28 cellular contexts compared by ENCODE assay signal in the genomic region with DNA sequence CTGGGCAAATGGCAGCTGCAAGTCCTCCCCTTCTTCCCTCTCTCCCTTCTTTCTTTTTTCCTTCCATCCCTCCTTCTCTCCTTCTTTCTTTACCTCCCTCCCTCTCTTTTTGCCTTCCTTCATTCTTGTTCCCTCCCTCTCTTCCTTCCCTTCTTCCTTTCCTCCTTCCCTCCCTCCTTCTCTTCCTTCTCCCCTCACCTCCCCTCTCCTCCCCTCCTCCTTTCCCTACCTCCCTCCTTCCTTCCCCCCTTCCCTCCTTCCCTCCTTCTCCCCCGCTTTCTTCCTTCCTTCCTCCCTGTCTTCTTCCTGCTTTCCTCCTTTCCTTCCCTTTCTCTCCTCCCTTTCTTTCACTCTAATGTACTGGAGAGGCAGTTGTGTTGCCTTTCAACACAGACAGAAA.
"Had no signal": no experiment of that assay in that cellular context is flagged by ENCODE, and none has a peak within 500 bp of the region (broad histone marks: within the 10 kb centered on the region; RNA-seq: fewer than 3 reads in every experiment).

No MANE protein-coding gene starts in this region.

- ATAC-seq: effector memory CD8-positive, alpha-beta T cell; esophagus mucosa; foreskin keratinocyte; gastrocnemius medialis; gastroesophageal sphincter; heart left ventricle; heart right ventricle had no signal

- H3K36me3 ChIP-seq: colonic mucosa, esophagus muscularis mucosa, esophagus squamous epithelium, gastrocnemius medialis, gastroesophageal sphincter, heart left ventricle, heart right ventricle had no signal

- H3K9me3 ChIP-seq: colonic mucosa, gastrocnemius medialis had no signal

- H3K4me1 ChIP-seq: colonic mucosa, esophagus muscularis mucosa, esophagus squamous epithelium, foreskin keratinocyte, gastrocnemius medialis, gastroesophageal sphincter, heart left ventricle, heart right ventricle had no signal

- H3K27me3 ChIP-seq: colonic mucosa, esophagus muscularis mucosa, esophagus squamous epithelium, foreskin keratinocyte, gastrocnemius medialis, gastroesophageal sphincter, heart left ventricle, heart right ventricle had no signal

- H3K27ac ChIP-seq: colonic mucosa, coronary artery, dorsolateral prefrontal cortex, epithelial cell of prostate, esophagus muscularis mucosa, esophagus squamous epithelium, foreskin keratinocyte, gastrocnemius medialis, gastroesophageal sphincter, heart left ventricle, heart right ventricle had no signal

- FAIRE-seq: colon, endometrium, endothelial cell of umbilical vein, frontal cortex had no signal

- H3K4me3 ChIP-seq: colonic mucosa, coronary artery, dorsolateral prefrontal cortex, esophagus muscularis mucosa, esophagus squamous epithelium, gastrocnemius medialis, gastroesophageal sphincter, heart left ventricle, heart right ventricle had no signal

- DNase-seq: colonic mucosa; cortex of kidney; dermis blood vessel endothelial cell; dorsolateral prefrontal cortex; effector CD4-positive, alpha-beta T cell; effector CD8-positive, alpha-beta T cell; effector memory CD4-positive, alpha-beta T cell; effector memory CD8-positive, alpha-beta T cell; endodermal cell; erythroblast; esophagus squamous epithelium; foreskin fibroblast; foreskin keratinocyte; foreskin melanocyte; gastrocnemius medialis; glutamatergic neuron; head of caudate nucleus; heart left ventricle; heart right ventricle had no signal
